ENCODE assay signal across 8 cellular contexts in genomic region chr17:82031885-82032627, GRCh38. TPM values are rescaled to one million over a fixed set of nuclear protein-coding genes. Genes with fewer than 3 reads are reported as not detected.
DNase-seq lines count a peak whose midpoint lies in the region; ATAC-seq and TF ChIP-seq lines count a peak whose summit lies in the region.

No MANE protein-coding gene starts in this region.

- no peak overlapping the region for H4K12ac ChIP-seq in trophoblast cell (ENCODE audit: low read depth, low read length)

- H3K79me2 ChIP-seq in trophoblast cell (ENCODE audit: control insufficient read depth, insufficient read depth, low read length, poor library complexity) = peaks cover 5% of the 10 kb centered on the region

- H3K18ac ChIP-seq in trophoblast cell (ENCODE audit: low read length) = peak overlapping the region; percentile 23

- peaks cover 19% of the 10 kb centered on the region for H3K4me1 Mint-ChIP-seq in CD14-positive monocyte
- H3K4me1 Mint-ChIP-seq in endodermal cell = no peaks in the 10 kb centered on the region

- no peak overlapping the region for H2BK120ac ChIP-seq in trophoblast cell (ENCODE audit: insufficient read depth, low read length, poor library complexity)

- H3K23ac ChIP-seq in trophoblast cell (ENCODE audit: low read length) = no peak overlapping the region

- H3K36me3 ChIP-seq in endodermal cell (ENCODE audit: control insufficient read depth, insufficient read depth, low read length) (no peaks in the 10 kb centered on the region), trophoblast cell (ENCODE audit: control insufficient read depth in 1 of 2, insufficient read depth in 2 of 2, low read length in 2 of 2) (peaks cover 8 to 16% of the 10 kb centered on the region in 2 experiments)

- H3K9me3 Mint-ChIP-seq in CD14-positive monocyte = peaks cover 0 to 5% (median 0%) of the 10 kb centered on the region in 7 donors
- no peaks in the 10 kb centered on the region for H3K9me3 Mint-ChIP-seq in endodermal cell

- DNase-seq in CD14-positive monocyte (ENCODE audit: low spot score) = no peak
- peak; percentile 46 for DNase-seq in HT-29 (ENCODE audit: low spot score)
- DNase-seq in T-helper 22 cell (ENCODE audit: low read depth) = peak; percentile 37
- peak; percentile 93 for DNase-seq in endodermal cell
- DNase-seq in trophoblast cell = peak in 1 of 2 donors; percentile 72
- no peak for DNase-seq in NCI-H446 (lab: John Stamatoyannopoulos, UW)
- no peak for DNase-seq in UCSD-AML1 (lab: John Stamatoyannopoulos, UW; ENCODE audit: unreplicated experiment)

- H3K27me3 ChIP-seq in endodermal cell (ENCODE audit: control insufficient read depth, insufficient read depth, low read length, poor library complexity, severe bottlenecking) (no peaks in the 10 kb centered on the region), trophoblast cell (ENCODE audit: insufficient read depth, low read length) (no peaks in the 10 kb centered on the region)

- no peaks in the 10 kb centered on the region for H3K4me1 ChIP-seq in endodermal cell (ENCODE audit: control insufficient read depth, insufficient read depth, low read length)
- peaks cover 5 to 13% of the 10 kb centered on the region in 2 experiments for H3K4me1 ChIP-seq in trophoblast cell (ENCODE audit: control insufficient read depth in 1 of 2, insufficient read depth in 2 of 2, low read length in 2 of 2)

- intact Hi-C loops in CD14-positive monocyte (cut with micrococcal nuclease) = loop anchor here (2.0 to 10.0 kb wide), 5 partner anchors 63 to 423 kb away; partner anchors contain the start of genes CYBC1 (in 1 of the 2), FASN (in 1 of the 2) and NARF (in 1 of the 2)

- ATAC-seq in HG03108 (IDR thresholded peaks at IDR 0.05; ENCODE audit: unreplicated experiment) = no peak

- H3K9me3 ChIP-seq in endodermal cell (ENCODE audit: control insufficient read depth, low read length) = no peaks in the 10 kb centered on the region
- H3K9me3 ChIP-seq in trophoblast cell (ENCODE audit: insufficient read depth, low read depth, low read length) = peaks cover 3% of the 10 kb centered on the region

- H3K27ac Mint-ChIP-seq in CD14-positive monocyte (no peak overlapping the region), endodermal cell (no peak overlapping the region)

- peak overlapping the region; percentile 33 for H3K14ac ChIP-seq in trophoblast cell (ENCODE audit: low read length)

- H3K27ac ChIP-seq in endodermal cell (ENCODE audit: low read depth, low read length) (no peak overlapping the region), trophoblast cell (ENCODE audit: low read depth, low read length) (no peak overlapping the region)

- H3K9ac ChIP-seq in endodermal cell (ENCODE audit: extremely low read depth, low read length, poor library complexity, severe bottlenecking) = no peak overlapping the region
- H3K9ac ChIP-seq in trophoblast cell (ENCODE audit: low read length) = no peak overlapping the region

- H2BK12ac ChIP-seq in trophoblast cell (ENCODE audit: low read length) = no peak overlapping the region

- peaks cover 9% of the 10 kb centered on the region for H3K79me1 ChIP-seq in trophoblast cell (ENCODE audit: low read length)

- H3K27me3 Mint-ChIP-seq in CD14-positive monocyte (ENCODE audit: low read depth in 3 of 3) (peaks cover 11 to 25% (median 13%) of the 10 kb centered on the region in 3 donors), endodermal cell (ENCODE audit: insufficient read depth) (no peaks in the 10 kb centered on the region)

- H3K36me3 Mint-ChIP-seq in CD14-positive monocyte = peaks cover 18 to 39% of the 10 kb centered on the region in 2 donors
- peaks cover 12% of the 10 kb centered on the region for H3K36me3 Mint-ChIP-seq in endodermal cell (ENCODE audit: low read depth)

- WGBS in endodermal cell (ENCODE audit: insufficient coverage in 1 of 2, insufficient read length in 1 of 2), 2 experiments = 2 to 12% methylated on average over 10 to 58 of the region's 59 CpGs
- no CpG with 5 or more reads among the region's 59 CpGs for WGBS in trophoblast cell (ENCODE audit: extremely low coverage, insufficient coverage, insufficient read length)

- H2AFZ ChIP-seq in trophoblast cell (ENCODE audit: insufficient read depth, low read length, poor library complexity) = peak overlapping the region; percentile 6

- H3K4ac ChIP-seq in trophoblast cell (ENCODE audit: low read depth, low read length) = no peak overlapping the region

- peak overlapping the region; percentile 62 for H3K4me2 ChIP-seq in trophoblast cell (ENCODE audit: low read length)

- no peak for TF ChIP-seq CTCF in CD14-positive monocyte (IDR thresholded peaks at IDR 0.05)
- TF ChIP-seq CTCF in endodermal cell (conservative IDR thresholded peaks at IDR 0.05) = no peak

- H2BK5ac ChIP-seq in trophoblast cell (ENCODE audit: low read depth, low read length, poor library complexity) = no peak overlapping the region

- H3K4me3 ChIP-seq in endodermal cell (ENCODE audit: low read length) = peak overlapping the region; percentile 75
- peak overlapping the region; percentile 20 for H3K4me3 ChIP-seq in trophoblast cell (ENCODE audit: low read depth, low read length)

- peak overlapping the region; percentile 60 to 65 for H3K4me3 Mint-ChIP-seq in CD14-positive monocyte
- H3K4me3 Mint-ChIP-seq in endodermal cell = peak overlapping the region; percentile 52

- H2AK5ac ChIP-seq in trophoblast cell (ENCODE audit: low read length) = no peak overlapping the region

- peak overlapping the region; percentile 7 for H4K8ac ChIP-seq in trophoblast cell (ENCODE audit: low read depth, low read length)

- peak overlapping the region; percentile 60 for H4K91ac ChIP-seq in trophoblast cell (ENCODE audit: low read depth, low read length)

RNA-seq across cellular contexts. Expression of gene RAC3, which starts 0.6 kb away (rescaled TPM):
- polyA plus RNA-seq in CD14-positive monocyte = not detected
- 68.7 and 71.3 TPM in 2 replicates for total RNA-seq in HT-29 (2014; rRNA removed; shearing (Covaris generic))
- 10 to 100 TPM; 45.7 to 53.9 TPM for total RNA-seq in endodermal cell
- polyA plus RNA-seq in endodermal cell (2013, experiment 1 of 2) = 58.8 TPM
- 53.5 TPM for polyA plus RNA-seq in endodermal cell (2013, experiment 2 of 2)
- 24.0 and 25.6 TPM in 2 replicates for polyA plus RNA-seq in trophoblast cell (2013)

RNA-seq across cellular contexts. Expression of gene DCXR, which starts 5.4 kb away (rescaled TPM):
- 10 to 100 TPM; 88.8 to 90.3 TPM for polyA plus RNA-seq in CD14-positive monocyte
- 167 and 221 TPM in 2 replicates for total RNA-seq in HT-29 (2014; rRNA removed; shearing (Covaris generic))
- 10 to 100 TPM; 73.8 to 83.6 TPM for total RNA-seq in endodermal cell
- 84.8 TPM for polyA plus RNA-seq in endodermal cell (2013, experiment 1 of 2)
- 72.9 TPM for polyA plus RNA-seq in endodermal cell (2013, experiment 2 of 2)
- 47.4 and 49.9 TPM in 2 replicates for polyA plus RNA-seq in trophoblast cell (2013)

RNA-seq across cellular contexts. Expression of gene LRRC45, which starts 9.0 kb away (rescaled TPM):
- polyA plus RNA-seq in CD14-positive monocyte = 1 to 10 TPM; 2.6 to 3.4 TPM
- 83.2 and 88.4 TPM in 2 replicates for total RNA-seq in HT-29 (2014; rRNA removed; shearing (Covaris generic))
- 10 to 100 TPM; 35.1 to 38.9 TPM for total RNA-seq in endodermal cell
- 22.3 TPM for polyA plus RNA-seq in endodermal cell (2013, experiment 1 of 2)
- 20.1 TPM for polyA plus RNA-seq in endodermal cell (2013, experiment 2 of 2)
- 7.2 and 7.3 TPM in 2 replicates for polyA plus RNA-seq in trophoblast cell (2013)

RNA-seq across cellular contexts. Expression of gene CENPX, which starts 9.4 kb away (rescaled TPM):
- 10 to 100 TPM; 47.7 to 57.0 TPM for polyA plus RNA-seq in CD14-positive monocyte
- total RNA-seq in HT-29 (2014; rRNA removed; shearing (Covaris generic)) = 297 and 339 TPM in 2 replicates
- total RNA-seq in endodermal cell = 10 to 100 TPM; 80.0 to 85.0 TPM
- 62.5 TPM for polyA plus RNA-seq in endodermal cell (2013, experiment 1 of 2)
- 61.5 TPM for polyA plus RNA-seq in endodermal cell (2013, experiment 2 of 2)
- polyA plus RNA-seq in trophoblast cell (2013) = 38.1 and 38.7 TPM in 2 replicates

RNA-seq across cellular contexts. Expression of gene RFNG, which starts 19.6 kb away (rescaled TPM):
- polyA plus RNA-seq in CD14-positive monocyte = 1 to 10 TPM; 1.5 to 4.1 TPM
- 49.5 and 52.6 TPM in 2 replicates for total RNA-seq in HT-29 (2014; rRNA removed; shearing (Covaris generic))
- total RNA-seq in endodermal cell = 10 to 100 TPM; 46.3 to 54.5 TPM
- 44.6 TPM for polyA plus RNA-seq in endodermal cell (2013, experiment 1 of 2)
- 43.4 TPM for polyA plus RNA-seq in endodermal cell (2013, experiment 2 of 2)
- polyA plus RNA-seq in trophoblast cell (2013) = 26.3 and 27.2 TPM in 2 replicates

Comparison
In these comparisons a context has a peak if more than half of its experiments do, and no peak if none do; other contexts are left out.
1. DNase-seq: peak in HT-29 (single experiment), T-helper 22 cell (single experiment) and endodermal cell (single experiment); none in CD14-positive monocyte (single experiment), NCI-H446 (0 of 2) and UCSD-AML1 (single experiment).